1 cellular context compared by ENCODE assay signal in the genomic region with DNA sequence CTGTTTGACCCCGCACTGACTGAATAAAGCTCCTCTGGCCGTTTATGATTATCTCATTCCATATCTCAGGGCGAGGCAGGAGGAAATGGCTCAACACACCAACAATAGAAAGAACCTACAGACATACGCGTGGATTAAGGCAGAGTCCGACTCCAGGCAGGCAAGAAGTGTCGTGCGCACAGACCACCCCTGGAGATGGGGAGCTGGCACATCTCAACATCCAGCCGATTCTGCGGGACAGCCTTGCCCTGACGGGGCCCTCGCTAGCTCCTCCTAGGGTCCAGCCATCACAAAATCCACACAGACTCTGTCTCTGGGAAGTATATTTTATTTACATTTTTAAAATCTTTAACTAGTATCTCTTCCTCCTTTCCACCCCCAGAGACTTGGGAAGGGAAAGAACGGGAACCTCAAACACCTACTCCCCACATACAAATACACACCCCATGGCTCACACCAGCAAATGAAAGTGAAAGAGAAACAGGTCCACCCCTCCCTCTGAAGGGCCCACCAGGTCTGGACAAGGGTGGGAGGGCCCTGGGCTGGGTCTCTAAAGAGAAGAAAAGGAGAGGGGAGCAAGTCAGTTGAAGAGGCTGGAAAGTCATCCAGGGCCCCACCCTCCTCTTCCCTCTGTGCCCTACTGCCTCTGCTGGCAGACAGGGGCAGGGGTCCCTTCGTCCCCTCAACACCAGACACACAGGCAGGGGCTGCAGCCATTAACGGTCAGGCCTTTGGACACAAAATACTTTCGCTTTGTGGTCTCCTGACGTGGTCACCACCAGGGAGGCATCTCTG.
TF ChIP-seq lines count a peak whose summit lies in the region.

No MANE protein-coding gene starts in this region.

TF ChIP-seq in GM12878, 131 proteins besides CTCF, POLR2A, EP300 and RAD21:
- TF ChIP-seq EGR1 (IDR thresholded peaks at IDR 0.05; ENCODE audit: borderline replicate concordance in 1 of 2, low read depth in 2 of 2, low read length in 2 of 2) (no peak), RUNX3 (IDR thresholded peaks at IDR 0.05; ENCODE audit: low read length) (no peak), RBBP5 (conservative IDR thresholded peaks at IDR 0.05) (no peak), TBL1XR1 (IDR thresholded peaks at IDR 0.05; ENCODE audit: low read depth, low read length) (no peak), DPF2 (IDR thresholded peaks at IDR 0.05) (no peak), HDAC6 (IDR thresholded peaks at IDR 0.05; ENCODE audit: unreplicated experiment) (no peak), WRNIP1 (IDR thresholded peaks at IDR 0.05; ENCODE audit: borderline replicate concordance, low read depth, low read length) (no peak), RELA (IDR thresholded peaks at IDR 0.05; ENCODE audit: borderline replicate concordance, partially characterized antibody) (no peak), HDGF (IDR thresholded peaks at IDR 0.05) (no peak), IRF4 (IDR thresholded peaks at IDR 0.05; ENCODE audit: low read depth, low read length) (no peak), GABPA (IDR thresholded peaks at IDR 0.05; ENCODE audit: low read depth) (no peak)
- TF ChIP-seq, protein P1, sequence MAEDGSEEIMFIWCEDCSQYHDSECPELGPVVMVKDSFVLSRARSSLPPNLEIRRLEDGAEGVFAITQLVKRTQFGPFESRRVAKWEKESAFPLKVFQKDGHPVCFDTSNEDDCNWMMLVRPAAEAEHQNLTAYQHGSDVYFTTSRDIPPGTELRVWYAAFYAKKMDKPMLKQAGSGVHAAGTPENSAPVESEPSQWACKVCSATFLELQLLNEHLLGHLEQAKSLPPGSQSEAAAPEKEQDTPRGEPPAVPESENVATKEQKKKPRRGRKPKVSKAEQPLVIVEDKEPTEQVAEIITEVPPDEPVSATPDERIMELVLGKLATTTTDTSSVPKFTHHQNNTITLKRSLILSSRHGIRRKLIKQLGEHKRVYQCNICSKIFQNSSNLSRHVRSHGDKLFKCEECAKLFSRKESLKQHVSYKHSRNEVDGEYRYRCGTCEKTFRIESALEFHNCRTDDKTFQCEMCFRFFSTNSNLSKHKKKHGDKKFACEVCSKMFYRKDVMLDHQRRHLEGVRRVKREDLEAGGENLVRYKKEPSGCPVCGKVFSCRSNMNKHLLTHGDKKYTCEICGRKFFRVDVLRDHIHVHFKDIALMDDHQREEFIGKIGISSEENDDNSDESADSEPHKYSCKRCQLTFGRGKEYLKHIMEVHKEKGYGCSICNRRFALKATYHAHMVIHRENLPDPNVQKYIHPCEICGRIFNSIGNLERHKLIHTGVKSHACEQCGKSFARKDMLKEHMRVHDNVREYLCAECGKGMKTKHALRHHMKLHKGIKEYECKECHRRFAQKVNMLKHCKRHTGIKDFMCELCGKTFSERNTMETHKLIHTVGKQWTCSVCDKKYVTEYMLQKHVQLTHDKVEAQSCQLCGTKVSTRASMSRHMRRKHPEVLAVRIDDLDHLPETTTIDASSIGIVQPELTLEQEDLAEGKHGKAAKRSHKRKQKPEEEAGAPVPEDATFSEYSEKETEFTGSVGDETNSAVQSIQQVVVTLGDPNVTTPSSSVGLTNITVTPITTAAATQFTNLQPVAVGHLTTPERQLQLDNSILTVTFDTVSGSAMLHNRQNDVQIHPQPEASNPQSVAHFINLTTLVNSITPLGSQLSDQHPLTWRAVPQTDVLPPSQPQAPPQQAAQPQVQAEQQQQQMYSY (CRISPR knock-in tag; IDR thresholded peaks at IDR 0.05) = no peak
- TF ChIP-seq, protein P2, sequence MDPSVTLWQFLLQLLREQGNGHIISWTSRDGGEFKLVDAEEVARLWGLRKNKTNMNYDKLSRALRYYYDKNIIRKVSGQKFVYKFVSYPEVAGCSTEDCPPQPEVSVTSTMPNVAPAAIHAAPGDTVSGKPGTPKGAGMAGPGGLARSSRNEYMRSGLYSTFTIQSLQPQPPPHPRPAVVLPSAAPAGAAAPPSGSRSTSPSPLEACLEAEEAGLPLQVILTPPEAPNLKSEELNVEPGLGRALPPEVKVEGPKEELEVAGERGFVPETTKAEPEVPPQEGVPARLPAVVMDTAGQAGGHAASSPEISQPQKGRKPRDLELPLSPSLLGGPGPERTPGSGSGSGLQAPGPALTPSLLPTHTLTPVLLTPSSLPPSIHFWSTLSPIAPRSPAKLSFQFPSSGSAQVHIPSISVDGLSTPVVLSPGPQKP (IDR thresholded peaks at IDR 0.05; ENCODE audit: low read depth, low read length) = no peak
- TF ChIP-seq, protein P3, sequence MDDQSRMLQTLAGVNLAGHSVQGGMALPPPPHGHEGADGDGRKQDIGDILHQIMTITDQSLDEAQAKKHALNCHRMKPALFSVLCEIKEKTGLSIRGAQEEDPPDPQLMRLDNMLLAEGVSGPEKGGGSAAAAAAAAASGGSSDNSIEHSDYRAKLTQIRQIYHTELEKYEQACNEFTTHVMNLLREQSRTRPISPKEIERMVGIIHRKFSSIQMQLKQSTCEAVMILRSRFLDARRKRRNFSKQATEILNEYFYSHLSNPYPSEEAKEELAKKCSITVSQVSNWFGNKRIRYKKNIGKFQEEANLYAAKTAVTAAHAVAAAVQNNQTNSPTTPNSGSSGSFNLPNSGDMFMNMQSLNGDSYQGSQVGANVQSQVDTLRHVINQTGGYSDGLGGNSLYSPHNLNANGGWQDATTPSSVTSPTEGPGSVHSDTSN (IDR thresholded peaks at IDR 0.05; ENCODE audit: insufficient replicate concordance, low read depth, low read length) = no peak
